Comparison of ENCODE assay signal across 8 cellular contexts in genomic region chr5:38845555-38846378, GRCh38. TPM values are rescaled to one million over a fixed set of nuclear protein-coding genes. Genes with fewer than 3 reads are reported as not detected.
DNase-seq lines count a peak whose midpoint lies in the region; ATAC-seq, FAIRE-seq and TF ChIP-seq lines count a peak whose summit lies in the region.

TSS of gene OSMR (plus strand) at chr5:38846012. CDS start at chr5:38869045, 23,033 bp downstream.

- peak within 1 kb of the TSS; percentile 62 for H3K4me3 Mint-ChIP-seq in CD4-positive, alpha-beta T cell
- peak within 1 kb of the TSS in 3 of 4 donors; percentile 12 to 49 (median 48) for H3K4me3 Mint-ChIP-seq in IgD-negative memory B cell

- peaks cover 4% of the 10 kb centered on the region for H3K4me1 Mint-ChIP-seq in CD4-positive, alpha-beta T cell (ENCODE audit: low read depth)
- peaks cover 0 to 5% (median 0%) of the 10 kb centered on the region in 3 donors for H3K4me1 Mint-ChIP-seq in IgD-negative memory B cell

- CTCF ChIA-PET in CD4-positive, alpha-beta T cell (lab: Charles Lee), result no interaction called here

- peak within 1 kb of the TSS; percentile 71 for H3K4me3 ChIP-seq in left ventricle myocardium inferior
- H3K4me3 ChIP-seq in pancreas, result peak within 1 kb of the TSS; percentile 59 to 72 (median 62)

- peaks cover 51% of the 10 kb centered on the region for H3K27me3 ChIP-seq in CD4-positive, alpha-beta T cell (ENCODE audit: control insufficient read depth, insufficient read depth, low read length)
- peaks cover 44% of the 10 kb centered on the region for H3K27me3 ChIP-seq in left ventricle myocardium inferior (ENCODE audit: low read depth)
- H3K27me3 ChIP-seq in pancreas, result no peaks in the 10 kb centered on the region

- intact Hi-C loops in CD4-positive, alpha-beta T cell (cut with DNase I, micrococcal nuclease), result no loop called here
- intact Hi-C loops in left ventricle myocardium inferior (cut with micrococcal nuclease) (no loop called here), pancreas (cut with DNase I) (no loop called here)

- H3K36me3 ChIP-seq in left ventricle myocardium inferior (peaks cover 16% of the 10 kb centered on the region), pancreas (no peaks in the 10 kb centered on the region)

- TF ChIP-seq CTCF in CD4-positive, alpha-beta T cell (IDR thresholded peaks at IDR 0.05), result no peak
- TF ChIP-seq CTCF in left ventricle myocardium inferior (IDR thresholded peaks at IDR 0.05; ENCODE audit: borderline replicate concordance) (peak; percentile 21), pancreas (IDR thresholded peaks at IDR 0.05) (no peak)

- no peak for ATAC-seq in CD4-positive, alpha-beta T cell (ENCODE audit: poor library complexity)
- ATAC-seq in pancreas (peak; percentile 90 to 94 (median 93)), GM18520 (IDR thresholded peaks at IDR 0.05; ENCODE audit: unreplicated experiment) (no peak), GM18861 (IDR thresholded peaks at IDR 0.05; ENCODE audit: unreplicated experiment) (no peak)

- H3K27me3 Mint-ChIP-seq in CD4-positive, alpha-beta T cell, result peaks cover 73% of the 10 kb centered on the region
- peaks cover 48% of the 10 kb centered on the region for H3K27me3 Mint-ChIP-seq in IgD-negative memory B cell

- peaks cover 3% of the 10 kb centered on the region for H3K9me3 ChIP-seq in CD4-positive, alpha-beta T cell (ENCODE audit: control insufficient read depth, low read length)
- peaks cover 9% of the 10 kb centered on the region for H3K9me3 ChIP-seq in left ventricle myocardium inferior (replicated peaks)
- H3K9me3 ChIP-seq in pancreas, result no peaks in the 10 kb centered on the region

- H3K4me1 ChIP-seq in left ventricle myocardium inferior (peaks cover 59% of the 10 kb centered on the region), pancreas (peaks cover 0 to 16% (median 0%) of the 10 kb centered on the region in 3 donors)

- WGBS in pancreas, 2 donors, result 1% methylated on average over 80 to 88 of the region's 88 CpGs

- no peaks in the 10 kb centered on the region for H3K36me3 Mint-ChIP-seq in CD4-positive, alpha-beta T cell (ENCODE audit: low read depth)
- no peaks in the 10 kb centered on the region for H3K36me3 Mint-ChIP-seq in IgD-negative memory B cell

- H3K9me3 Mint-ChIP-seq in CD4-positive, alpha-beta T cell, result no peaks in the 10 kb centered on the region
- H3K9me3 Mint-ChIP-seq in IgD-negative memory B cell, result peaks cover 0 to 7% (median 5%) of the 10 kb centered on the region in 3 donors

- no peak for FAIRE-seq in pancreas (lab: Jason Lieb, UNC)

- POLR2A ChIA-PET in CD4-positive, alpha-beta T cell (lab: Charles Lee), result no interaction called here

- no peak for DNase-seq in CD4-positive, alpha-beta T cell
- DNase-seq in anterior cingulate cortex (lab: John Stamatoyannopoulos, UW) (peak in 44 of 58 donors; percentile 6 to 82 (median 40)), left ventricle myocardium inferior (peak; percentile 92), pancreas (peak; percentile 86 to 93 (median 91)), OCI-M1 (lab: John Stamatoyannopoulos, UW) (no peak)

- no peak within 1 kb of the TSS for H3K27ac Mint-ChIP-seq in CD4-positive, alpha-beta T cell
- H3K27ac Mint-ChIP-seq in IgD-negative memory B cell, result no peak within 1 kb of the TSS

- H3K27ac ChIP-seq in CD4-positive, alpha-beta T cell (ENCODE audit: low read depth, low read length), result no peak within 1 kb of the TSS
- H3K27ac ChIP-seq in left ventricle myocardium inferior (replicated peaks), result peak within 1 kb of the TSS; percentile 92
- H3K27ac ChIP-seq in pancreas, result peak within 1 kb of the TSS; percentile 66 to 95 (median 78)

RNA-seq across cellular contexts. Expression of gene OSMR, which starts in this region (rescaled TPM):
- total RNA-seq in CD4-positive, alpha-beta T cell, result not detected
- polyA plus RNA-seq in IgD-negative memory B cell (not detected), pancreas (1 to 10 TPM; 5.5 TPM)
- total RNA-seq in left ventricle myocardium inferior (11.7 TPM), pancreas (10 to 100 TPM in 3 of 6 donors, 1 to 10 TPM in 3; 7.9 to 29.0 (median 10.8) TPM)

Comparison
In these comparisons a context has a peak if more than half of its experiments do, and no peak if none do; other contexts are left out.
1. RNA of gene OSMR (total RNA-seq): 7.9 to 29.0 TPM in pancreas and 11.7 TPM in left ventricle myocardium inferior (single experiment); not detected in CD4-positive, alpha-beta T cell; every median in the first group is over 4 times any median in the second.
2. ATAC-seq: peak in pancreas (4 of 4); none in CD4-positive, alpha-beta T cell (single experiment), GM18520 (single experiment) and GM18861 (single experiment).
3. DNase-seq: peak in anterior cingulate cortex (44 of 58), left ventricle myocardium inferior (single experiment) and pancreas (6 of 6); none in CD4-positive, alpha-beta T cell (0 of 10) and OCI-M1 (single experiment).